2 cellular contexts compared by ENCODE assay signal in the genomic region with DNA sequence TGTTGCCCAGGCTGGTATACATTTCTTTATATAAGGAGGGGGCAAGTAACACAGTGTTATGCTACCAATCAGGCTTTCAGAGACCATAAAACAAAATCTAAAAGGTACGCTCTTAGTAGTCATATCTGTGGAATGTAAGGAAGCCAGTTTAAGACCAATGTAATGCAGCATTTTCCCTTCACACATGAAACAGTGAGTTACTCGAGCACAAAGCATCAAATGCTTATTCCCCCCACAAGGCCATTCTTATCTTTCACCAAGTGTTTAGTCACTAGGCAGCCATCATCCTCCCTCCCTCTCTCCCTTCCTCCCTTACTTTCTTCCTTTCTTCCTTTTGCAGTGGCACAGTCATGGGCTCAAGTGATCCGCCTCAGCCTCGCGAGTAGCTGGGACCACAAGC.
TF ChIP-seq lines count a peak whose summit lies in the region.

No MANE protein-coding gene starts in this region.

TF ChIP-seq in liver, 16 proteins besides CTCF, POLR2A, EP300 and RAD21:
- TF ChIP-seq, protein P1, sequence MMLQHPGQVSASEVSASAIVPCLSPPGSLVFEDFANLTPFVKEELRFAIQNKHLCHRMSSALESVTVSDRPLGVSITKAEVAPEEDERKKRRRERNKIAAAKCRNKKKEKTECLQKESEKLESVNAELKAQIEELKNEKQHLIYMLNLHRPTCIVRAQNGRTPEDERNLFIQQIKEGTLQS (IDR thresholded peaks at IDR 0.05), result no peak
- TF ChIP-seq NR2F2 (IDR thresholded peaks at IDR 0.05), result no peak
- TF ChIP-seq JUND (IDR thresholded peaks at IDR 0.05), result no peak
- TF ChIP-seq, protein P2, sequence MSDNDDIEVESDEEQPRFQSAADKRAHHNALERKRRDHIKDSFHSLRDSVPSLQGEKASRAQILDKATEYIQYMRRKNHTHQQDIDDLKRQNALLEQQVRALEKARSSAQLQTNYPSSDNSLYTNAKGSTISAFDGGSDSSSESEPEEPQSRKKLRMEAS (IDR thresholded peaks at IDR 0.05), result no peak
- TF ChIP-seq, protein P3, sequence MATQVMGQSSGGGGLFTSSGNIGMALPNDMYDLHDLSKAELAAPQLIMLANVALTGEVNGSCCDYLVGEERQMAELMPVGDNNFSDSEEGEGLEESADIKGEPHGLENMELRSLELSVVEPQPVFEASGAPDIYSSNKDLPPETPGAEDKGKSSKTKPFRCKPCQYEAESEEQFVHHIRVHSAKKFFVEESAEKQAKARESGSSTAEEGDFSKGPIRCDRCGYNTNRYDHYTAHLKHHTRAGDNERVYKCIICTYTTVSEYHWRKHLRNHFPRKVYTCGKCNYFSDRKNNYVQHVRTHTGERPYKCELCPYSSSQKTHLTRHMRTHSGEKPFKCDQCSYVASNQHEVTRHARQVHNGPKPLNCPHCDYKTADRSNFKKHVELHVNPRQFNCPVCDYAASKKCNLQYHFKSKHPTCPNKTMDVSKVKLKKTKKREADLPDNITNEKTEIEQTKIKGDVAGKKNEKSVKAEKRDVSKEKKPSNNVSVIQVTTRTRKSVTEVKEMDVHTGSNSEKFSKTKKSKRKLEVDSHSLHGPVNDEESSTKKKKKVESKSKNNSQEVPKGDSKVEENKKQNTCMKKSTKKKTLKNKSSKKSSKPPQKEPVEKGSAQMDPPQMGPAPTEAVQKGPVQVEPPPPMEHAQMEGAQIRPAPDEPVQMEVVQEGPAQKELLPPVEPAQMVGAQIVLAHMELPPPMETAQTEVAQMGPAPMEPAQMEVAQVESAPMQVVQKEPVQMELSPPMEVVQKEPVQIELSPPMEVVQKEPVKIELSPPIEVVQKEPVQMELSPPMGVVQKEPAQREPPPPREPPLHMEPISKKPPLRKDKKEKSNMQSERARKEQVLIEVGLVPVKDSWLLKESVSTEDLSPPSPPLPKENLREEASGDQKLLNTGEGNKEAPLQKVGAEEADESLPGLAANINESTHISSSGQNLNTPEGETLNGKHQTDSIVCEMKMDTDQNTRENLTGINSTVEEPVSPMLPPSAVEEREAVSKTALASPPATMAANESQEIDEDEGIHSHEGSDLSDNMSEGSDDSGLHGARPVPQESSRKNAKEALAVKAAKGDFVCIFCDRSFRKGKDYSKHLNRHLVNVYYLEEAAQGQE (IDR thresholded peaks at IDR 0.05), result no peak
- TF ChIP-seq HNF4A (conservative IDR thresholded peaks at IDR 0.05), result no peak
- TF ChIP-seq SP1 (IDR thresholded peaks at IDR 0.05), result no peak
- TF ChIP-seq RXRA (IDR thresholded peaks at IDR 0.05), result no peak
- no peak for TF ChIP-seq GABPA (IDR thresholded peaks at IDR 0.05 in 1 of 2, conservative IDR thresholded peaks at IDR 0.05 in 1 of 2)
- TF ChIP-seq TAF1 (conservative IDR thresholded peaks at IDR 0.05), result no peak
- TF ChIP-seq FOXA1 (IDR thresholded peaks at IDR 0.05), result no peak
- no peak for TF ChIP-seq YY1 (IDR thresholded peaks at IDR 0.05)
- TF ChIP-seq FOXA2 (IDR thresholded peaks at IDR 0.05), result no peak
- TF ChIP-seq, protein P4, sequence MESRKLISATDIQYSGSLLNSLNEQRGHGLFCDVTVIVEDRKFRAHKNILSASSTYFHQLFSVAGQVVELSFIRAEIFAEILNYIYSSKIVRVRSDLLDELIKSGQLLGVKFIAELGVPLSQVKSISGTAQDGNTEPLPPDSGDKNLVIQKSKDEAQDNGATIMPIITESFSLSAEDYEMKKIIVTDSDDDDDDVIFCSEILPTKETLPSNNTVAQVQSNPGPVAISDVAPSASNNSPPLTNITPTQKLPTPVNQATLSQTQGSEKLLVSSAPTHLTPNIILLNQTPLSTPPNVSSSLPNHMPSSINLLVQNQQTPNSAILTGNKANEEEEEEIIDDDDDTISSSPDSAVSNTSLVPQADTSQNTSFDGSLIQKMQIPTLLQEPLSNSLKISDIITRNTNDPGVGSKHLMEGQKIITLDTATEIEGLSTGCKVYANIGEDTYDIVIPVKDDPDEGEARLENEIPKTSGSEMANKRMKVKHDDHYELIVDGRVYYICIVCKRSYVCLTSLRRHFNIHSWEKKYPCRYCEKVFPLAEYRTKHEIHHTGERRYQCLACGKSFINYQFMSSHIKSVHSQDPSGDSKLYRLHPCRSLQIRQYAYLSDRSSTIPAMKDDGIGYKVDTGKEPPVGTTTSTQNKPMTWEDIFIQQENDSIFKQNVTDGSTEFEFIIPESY (IDR thresholded peaks at IDR 0.05), result no peak
- no peak for TF ChIP-seq EGR1 (IDR thresholded peaks at IDR 0.05; ENCODE audit: low read depth in 2 of 2)
- no peak for TF ChIP-seq HNF4G (IDR thresholded peaks at IDR 0.05)

TF ChIP-seq in HepG2, 621 proteins besides CTCF, POLR2A, EP300 and RAD21:
- no peak for TF ChIP-seq ZNF335 (CRISPR knock-in tag; IDR thresholded peaks at IDR 0.05)
- TF ChIP-seq MAFG (CRISPR knock-in tag; IDR thresholded peaks at IDR 0.05), result no peak
- TF ChIP-seq, protein P5, sequence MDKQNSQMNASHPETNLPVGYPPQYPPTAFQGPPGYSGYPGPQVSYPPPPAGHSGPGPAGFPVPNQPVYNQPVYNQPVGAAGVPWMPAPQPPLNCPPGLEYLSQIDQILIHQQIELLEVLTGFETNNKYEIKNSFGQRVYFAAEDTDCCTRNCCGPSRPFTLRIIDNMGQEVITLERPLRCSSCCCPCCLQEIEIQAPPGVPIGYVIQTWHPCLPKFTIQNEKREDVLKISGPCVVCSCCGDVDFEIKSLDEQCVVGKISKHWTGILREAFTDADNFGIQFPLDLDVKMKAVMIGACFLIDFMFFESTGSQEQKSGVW (CRISPR knock-in tag; IDR thresholded peaks at IDR 0.05; ENCODE audit: borderline replicate concordance), result no peak
- TF ChIP-seq, protein P6, sequence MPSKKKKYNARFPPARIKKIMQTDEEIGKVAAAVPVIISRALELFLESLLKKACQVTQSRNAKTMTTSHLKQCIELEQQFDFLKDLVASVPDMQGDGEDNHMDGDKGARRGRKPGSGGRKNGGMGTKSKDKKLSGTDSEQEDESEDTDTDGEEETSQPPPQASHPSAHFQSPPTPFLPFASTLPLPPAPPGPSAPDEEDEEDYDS (CRISPR knock-in tag; IDR thresholded peaks at IDR 0.05), result no peak
- TF ChIP-seq, protein P7, sequence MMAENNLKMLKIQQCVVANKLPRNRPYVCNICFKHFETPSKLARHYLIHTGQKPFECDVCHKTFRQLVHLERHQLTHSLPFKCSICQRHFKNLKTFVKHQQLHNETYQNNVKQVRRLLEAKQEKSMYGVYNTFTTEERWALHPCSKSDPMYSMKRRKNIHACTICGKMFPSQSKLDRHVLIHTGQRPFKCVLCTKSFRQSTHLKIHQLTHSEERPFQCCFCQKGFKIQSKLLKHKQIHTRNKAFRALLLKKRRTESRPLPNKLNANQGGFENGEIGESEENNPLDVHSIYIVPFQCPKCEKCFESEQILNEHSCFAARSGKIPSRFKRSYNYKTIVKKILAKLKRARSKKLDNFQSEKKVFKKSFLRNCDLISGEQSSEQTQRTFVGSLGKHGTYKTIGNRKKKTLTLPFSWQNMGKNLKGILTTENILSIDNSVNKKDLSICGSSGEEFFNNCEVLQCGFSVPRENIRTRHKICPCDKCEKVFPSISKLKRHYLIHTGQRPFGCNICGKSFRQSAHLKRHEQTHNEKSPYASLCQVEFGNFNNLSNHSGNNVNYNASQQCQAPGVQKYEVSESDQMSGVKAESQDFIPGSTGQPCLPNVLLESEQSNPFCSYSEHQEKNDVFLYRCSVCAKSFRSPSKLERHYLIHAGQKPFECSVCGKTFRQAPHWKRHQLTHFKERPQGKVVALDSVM (CRISPR knock-in tag; IDR thresholded peaks at IDR 0.05), result no peak
- no peak for TF ChIP-seq RXRA (CRISPR knock-in tag; IDR thresholded peaks at IDR 0.05)
- TF ChIP-seq BRD4 (CRISPR knock-in tag; IDR thresholded peaks at IDR 0.05), result no peak
- no peak for TF ChIP-seq ZBTB7B (CRISPR knock-in tag; IDR thresholded peaks at IDR 0.05)
- no peak for TF ChIP-seq ZSCAN21 (CRISPR knock-in tag; IDR thresholded peaks at IDR 0.05; ENCODE audit: borderline replicate concordance)
- TF ChIP-seq, protein P8, sequence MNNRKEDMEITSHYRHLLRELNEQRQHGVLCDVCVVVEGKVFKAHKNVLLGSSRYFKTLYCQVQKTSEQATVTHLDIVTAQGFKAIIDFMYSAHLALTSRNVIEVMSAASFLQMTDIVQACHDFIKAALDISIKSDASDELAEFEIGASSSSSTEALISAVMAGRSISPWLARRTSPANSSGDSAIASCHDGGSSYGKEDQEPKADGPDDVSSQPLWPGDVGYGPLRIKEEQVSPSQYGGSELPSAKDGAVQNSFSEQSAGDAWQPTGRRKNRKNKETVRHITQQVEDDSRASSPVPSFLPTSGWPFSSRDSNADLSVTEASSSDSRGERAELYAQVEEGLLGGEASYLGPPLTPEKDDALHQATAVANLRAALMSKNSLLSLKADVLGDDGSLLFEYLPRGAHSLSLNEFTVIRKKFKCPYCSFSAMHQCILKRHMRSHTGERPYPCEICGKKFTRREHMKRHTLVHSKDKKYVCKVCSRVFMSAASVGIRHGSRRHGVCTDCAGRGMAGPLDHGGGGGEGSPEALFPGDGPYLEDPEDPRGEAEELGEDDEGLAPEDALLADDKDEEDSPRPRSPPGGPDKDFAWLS (CRISPR knock-in tag; IDR thresholded peaks at IDR 0.05; ENCODE audit: borderline replicate concordance), result no peak
- TF ChIP-seq RFX1 (IDR thresholded peaks at IDR 0.05), result no peak
- TF ChIP-seq, protein P9, sequence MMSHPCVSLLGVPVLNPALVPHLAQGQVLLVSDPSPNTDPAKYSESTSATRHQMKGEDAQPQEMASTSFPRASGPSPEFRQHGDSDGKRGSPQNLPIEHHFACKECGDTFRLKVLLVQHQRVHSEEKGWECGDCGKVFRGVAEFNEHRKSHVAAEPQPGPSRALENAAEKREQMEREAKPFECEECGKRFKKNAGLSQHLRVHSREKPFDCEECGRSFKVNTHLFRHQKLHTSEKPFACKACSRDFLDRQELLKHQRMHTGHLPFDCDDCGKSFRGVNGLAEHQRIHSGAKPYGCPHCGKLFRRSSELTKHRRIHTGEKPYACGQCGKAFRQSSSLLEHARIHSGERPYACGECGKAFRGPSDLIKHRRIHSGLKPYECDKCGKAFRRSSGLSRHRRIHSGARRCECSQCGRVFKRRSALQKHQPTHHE (CRISPR knock-in tag; IDR thresholded peaks at IDR 0.05; ENCODE audit: borderline replicate concordance), result no peak
- TF ChIP-seq EZH2 (conservative IDR thresholded peaks at IDR 0.05; ENCODE audit: low read depth, low read length), result no peak
TF ChIP-seq in HepG2: peak in this region for 0.
